22 cellular contexts compared by ENCODE assay signal in genomic region chr15:22799902-22800301, GRCh38. TPM values are rescaled to one million over a fixed set of nuclear protein-coding genes. Genes with fewer than 3 reads are reported as not detected.
DNase-seq lines count a peak whose midpoint lies in the region; ATAC-seq and TF ChIP-seq lines count a peak whose summit lies in the region.
"Had no signal": no experiment of that assay in that cellular context is flagged by ENCODE, and none has a peak within 500 bp of the region (broad histone marks: within the 10 kb centered on the region; RNA-seq: fewer than 3 reads in every experiment).

No MANE protein-coding gene starts in this region.

- peak; percentile 7 for DNase-seq in cardiac septum (ENCODE audit: low spot score)
- no peak for DNase-seq in Right ventricle myocardium superior
- DNase-seq in NB4 (ENCODE audit: low read depth), result peak; percentile 20
- no peak for DNase-seq in activated B cell treated with CpG ODN at 0.5 μM for 24 hours
- no peak for DNase-seq in DMS114 treated with DMSO at 0.1 percent for 48 hours (lab: John Stamatoyannopoulos, UW; ENCODE audit: unreplicated experiment)
- DNase-seq in NCI-H1694 treated with DMSO at 0.1 percent for 48 hours (lab: John Stamatoyannopoulos, UW), result no peak
- no peak for DNase-seq in activated T-cell treated with anti-CD3 and anti-CD28 coated beads, Interleukin-2, amount 50 U/mL, for 1 hour
- DNase-seq: AML-193; DMS79 treated with DMSO at 0.1 percent for 48 hours; Kasumi-1; MG63; NCI-H1105; NCI-H146; NCI-H2029 treated with DMSO at 0.1 percent for 48 hours; NCI-H226; NCI-H524; NCI-H774; NK-92 treated with Interleukin-12 subunit alpha and Interleukin-12 subunit beta, amount 100 ng/mL, for 24 hours; OCI-M1; SHP77; SW 1271 had no signal

- no peak for TF ChIP-seq POLR2A in NB4 (IDR thresholded peaks at IDR 0.05; ENCODE audit: extremely low read depth, insufficient read length)

- H3K27ac Mint-ChIP-seq in activated B cell treated with CpG ODN at 0.5 μM for 24 hours, result peak overlapping the region; percentile 50

- H3K36me3 Mint-ChIP-seq in activated B cell treated with CpG ODN at 0.5 μM for 24 hours (ENCODE audit: low read depth), result peaks cover 2% of the 10 kb centered on the region

- H3K9me3 Mint-ChIP-seq in activated B cell treated with CpG ODN at 0.5 μM for 24 hours, result no peaks in the 10 kb centered on the region

- H3K4me1 Mint-ChIP-seq in activated B cell treated with CpG ODN at 0.5 μM for 24 hours, result peaks cover 53% of the 10 kb centered on the region

- CTCF ChIA-PET in activated B cell treated with CpG ODN at 0.5 μM for 24 hours (lab: Charles Lee), result no interaction called here

- H3K4me3 Mint-ChIP-seq in activated B cell treated with CpG ODN at 0.5 μM for 24 hours, result no peak overlapping the region

- TF ChIP-seq CTCF in NB4 (IDR thresholded peaks at IDR 0.05; ENCODE audit: low read depth, low read length), result no peak
- no peak for TF ChIP-seq CTCF in activated B cell treated with CpG ODN at 0.5 μM for 24 hours (IDR thresholded peaks at IDR 0.05)

- no peaks in the 10 kb centered on the region for H3K27me3 Mint-ChIP-seq in activated B cell treated with CpG ODN at 0.5 μM for 24 hours

- no peak overlapping the region for H3K4me3 ChIP-seq in NB4 (ENCODE audit: low read depth, low read length)
- H3K4me3 ChIP-seq: MG63 had no signal

- POLR2A ChIA-PET in activated B cell treated with CpG ODN at 0.5 μM for 24 hours (lab: Charles Lee), result no interaction called here

- ATAC-seq in Right ventricle myocardium superior (ENCODE audit: poor library complexity) (no peak), activated B cell treated with CpG ODN at 0.5 μM for 24 hours (ENCODE audit: low read depth) (no peak), GM19467 (IDR thresholded peaks at IDR 0.05; ENCODE audit: unreplicated experiment) (no peak)

- intact Hi-C loops in cardiac septum (cut with DNase I), result no loop called here
- intact Hi-C loops in Right ventricle myocardium superior (cut with DNase I), result no loop called here
- intact Hi-C loops in activated B cell treated with CpG ODN at 0.5 μM for 24 hours (cut with micrococcal nuclease), result no loop called here

RNA-seq across cellular contexts. Expression of gene NIPA1, which starts 13.5 kb away (rescaled TPM):
- total RNA-seq in cardiac septum (6.1 TPM), Right ventricle myocardium superior (5.0 TPM), activated B cell treated with CpG ODN at 0.5 μM for 24 hours (16.2 and 19.8 TPM in 2 replicates)

RNA-seq across cellular contexts. Expression of gene NIPA2, which starts 38.6 kb away (rescaled TPM):
- 24.3 TPM for total RNA-seq in cardiac septum
- 19.2 TPM for total RNA-seq in Right ventricle myocardium superior
- 93.7 and 98.8 TPM in 2 replicates for total RNA-seq in activated B cell treated with CpG ODN at 0.5 μM for 24 hours

Comparison
In these comparisons a context has a peak if more than half of its experiments do, and no peak if none do; other contexts are left out.
1. DNase-seq: peak in cardiac septum (single experiment) and NB4 (single experiment); none in Right ventricle myocardium superior (single experiment), activated B cell treated with CpG ODN at 0.5 μM for 24 hours (single experiment), DMS114 treated with DMSO at 0.1 percent for 48 hours (single experiment), NCI-H1694 treated with DMSO at 0.1 percent for 48 hours (single experiment) and activated T-cell treated with anti-CD3 and anti-CD28 coated beads, Interleukin-2, amount 50 U/mL, for 1 hour (single experiment).